24 cellular contexts compared by ENCODE assay signal in the genomic region with DNA sequence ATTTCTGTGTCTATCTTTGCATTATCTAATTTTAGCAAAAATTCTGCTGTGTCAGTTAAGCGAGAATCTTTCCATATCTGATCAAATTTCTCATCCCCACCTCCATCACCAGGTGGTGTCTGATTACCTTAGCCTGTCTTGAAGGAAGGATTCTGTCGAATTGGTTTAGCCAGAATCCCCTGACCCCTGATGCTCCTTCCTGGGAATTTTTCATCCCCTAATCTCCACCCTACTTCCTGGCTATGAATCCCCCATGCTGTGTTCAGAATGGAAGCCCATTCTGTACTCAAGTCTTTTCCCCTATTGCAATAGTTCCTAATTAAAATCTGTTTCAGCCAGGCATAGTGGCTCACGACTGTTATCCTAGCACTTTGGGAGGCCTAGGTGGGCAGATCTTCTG.
"Had no signal": no experiment of that assay in that cellular context is flagged by ENCODE, and none has a peak within 500 bp of the region (broad histone marks: within the 10 kb centered on the region; RNA-seq: fewer than 3 reads in every experiment).

No MANE protein-coding gene starts in this region.

- H3K9me3 Mint-ChIP-seq: activated CD4-positive, alpha-beta memory T cell treated with anti-CD3 and anti-CD28 coated beads for 36 hours; activated naive CD4-positive, alpha-beta T cell treated with anti-CD3 and anti-CD28 coated beads for 36 hours; activated naive CD8-positive, alpha-beta T cell treated with anti-CD3 and anti-CD28 coated beads, Interleukin-2, amount 10 ng/mL, durations not matched to agents 7 days and 5 days; activated T-cell treated with anti-CD3 and anti-CD28 coated beads, Interleukin-2, amount 50 U/mL, for 72 hours; natural killer cell; T-cell had no signal

- H3K27ac Mint-ChIP-seq: activated CD4-positive, alpha-beta memory T cell treated with anti-CD3 and anti-CD28 coated beads for 36 hours; activated naive CD4-positive, alpha-beta T cell treated with anti-CD3 and anti-CD28 coated beads for 36 hours; activated naive CD8-positive, alpha-beta T cell treated with anti-CD3 and anti-CD28 coated beads, Interleukin-2, amount 10 ng/mL, durations not matched to agents 7 days and 5 days; activated T-cell treated with anti-CD3 and anti-CD28 coated beads, Interleukin-2, amount 50 U/mL, for 72 hours; natural killer cell; T-cell had no signal

- ATAC-seq: activated T-cell treated with anti-CD3 and anti-CD28 coated beads, Interleukin-2, amount 50 U/mL, for 72 hours; heart right ventricle; left lung; natural killer cell; psoas muscle; stimulated activated naive CD8-positive, alpha-beta T cell treated with anti-CD3 and anti-CD28 coated beads, Interleukin-15, Interleukin-2, amounts not matched to agents 100 U/mL and 50 U/mL, for 24 hours; T-cell; upper lobe of right lung had no signal

- H3K27me3 Mint-ChIP-seq: activated CD4-positive, alpha-beta memory T cell treated with anti-CD3 and anti-CD28 coated beads for 36 hours had no signal

- H3K27me3 ChIP-seq: breast epithelium, heart right ventricle, left lung, neutrophil, ovary, right atrium auricular region, thyroid gland, upper lobe of right lung had no signal

- H3K36me3 Mint-ChIP-seq: activated CD4-positive, alpha-beta memory T cell treated with anti-CD3 and anti-CD28 coated beads for 36 hours; activated naive CD8-positive, alpha-beta T cell treated with anti-CD3 and anti-CD28 coated beads, Interleukin-2, amount 10 ng/mL, durations not matched to agents 7 days and 5 days; natural killer cell; T-cell had no signal

- H3K4me1 ChIP-seq: breast epithelium had no signal

- DNase-seq: activated CD4-positive, alpha-beta memory T cell treated with anti-CD3 and anti-CD28 coated beads for 36 hours; activated CD4-positive, alpha-beta T cell treated with anti-CD3 and anti-CD28 coated beads for 4 hours; activated CD4-positive, CD25-positive, alpha-beta regulatory T cell; activated effector memory CD4-positive, alpha-beta T cell treated with Interleukin-2 at 50 U/mL for 16 hours; activated naive CD4-positive, alpha-beta T cell treated with anti-CD3 and anti-CD28 coated beads for 36 hours; activated naive CD8-positive, alpha-beta T cell treated with anti-CD3 and anti-CD28 coated beads, Interleukin-2, amount 10 ng/mL, durations not matched to agents 7 days and 5 days; activated T-cell treated with anti-CD3 and anti-CD28 coated beads, Interleukin-2, amount 50 U/mL, for 72 hours; amniotic stem cell; heart right ventricle; kidney glomerular epithelial cell; left lung; natural killer cell; ovary; psoas muscle; stimulated activated CD4-positive, alpha-beta T cell treated with anti-CD3 and anti-CD28 coated beads, Interleukin-4, amount 100 ng/mL, for 24 hours; stimulated activated naive CD8-positive, alpha-beta T cell treated with anti-CD3 and anti-CD28 coated beads, Interleukin-15, Interleukin-2, amounts not matched to agents 100 U/mL and 50 U/mL, for 24 hours; T-cell; thyroid gland had no signal

- H3K27ac ChIP-seq: breast epithelium, coronary artery, heart right ventricle, left lung, neutrophil, ovary, psoas muscle, right atrium auricular region, thyroid gland, upper lobe of right lung had no signal

- H3K4me3 Mint-ChIP-seq: activated CD4-positive, alpha-beta memory T cell treated with anti-CD3 and anti-CD28 coated beads for 36 hours; activated naive CD4-positive, alpha-beta T cell treated with anti-CD3 and anti-CD28 coated beads for 36 hours; activated naive CD8-positive, alpha-beta T cell treated with anti-CD3 and anti-CD28 coated beads, Interleukin-2, amount 10 ng/mL, durations not matched to agents 7 days and 5 days; activated T-cell treated with anti-CD3 and anti-CD28 coated beads, Interleukin-2, amount 50 U/mL, for 72 hours; natural killer cell; T-cell had no signal

- H3K36me3 ChIP-seq: breast epithelium, heart right ventricle, left lung, neutrophil, ovary, right atrium auricular region, thyroid gland, upper lobe of right lung had no signal

- H3K9me3 ChIP-seq: breast epithelium, heart right ventricle, left lung, neutrophil, ovary, psoas muscle, right atrium auricular region, thyroid gland, upper lobe of right lung had no signal

- H3K4me3 ChIP-seq: breast epithelium, coronary artery, heart right ventricle, left lung, lung, ovary, psoas muscle, right atrium auricular region, thyroid gland, upper lobe of right lung had no signal

- H3K4me1 Mint-ChIP-seq: activated naive CD8-positive, alpha-beta T cell treated with anti-CD3 and anti-CD28 coated beads, Interleukin-2, amount 10 ng/mL, durations not matched to agents 7 days and 5 days; natural killer cell; T-cell had no signal
